ENCODE assay signal across 16 cellular contexts in the genomic region with DNA sequence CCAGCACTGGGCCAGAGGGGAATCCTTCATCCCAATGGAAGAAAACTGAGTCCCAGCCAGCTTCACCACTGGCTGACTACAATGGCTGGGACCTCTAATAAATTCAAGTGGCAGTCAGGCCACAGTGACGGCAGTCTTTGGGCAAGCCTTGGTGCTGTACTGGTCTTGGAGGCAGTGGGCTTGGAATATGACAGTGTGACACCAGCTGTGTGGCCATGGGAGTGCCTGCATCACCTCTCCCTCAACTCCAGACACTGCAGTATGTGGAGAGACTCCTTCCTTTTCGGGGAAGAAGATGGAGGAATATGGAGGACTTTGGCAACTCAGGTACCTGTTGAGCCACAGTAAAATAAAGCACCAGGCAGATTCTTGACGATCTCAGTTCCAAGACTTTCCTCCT. TPM values are rescaled to one million over a fixed set of nuclear protein-coding genes. Genes with fewer than 3 reads are reported as not detected.
DNase-seq lines count a peak whose midpoint lies in the region; ATAC-seq, FAIRE-seq and TF ChIP-seq lines count a peak whose summit lies in the region.
"Had no signal": no experiment of that assay in that cellular context is flagged by ENCODE, and none has a peak within 500 bp of the region (broad histone marks: within the 10 kb centered on the region; RNA-seq: fewer than 3 reads in every experiment).

No MANE protein-coding gene starts in this region.

- no peak for FAIRE-seq in K562 (lab: Jason Lieb, UNC)

- RAD21 ChIA-PET in HCT116 (lab: Charles Lee; ENCODE audit: low non-redundant PET in 1 of 2, low total read pairs in 2 of 2, uncharacterized antibody in 2 of 2, unreplicated experiment in 2 of 2) = interaction anchor here in 1 of 2 experiments (0.7 kb wide), 1 partner anchor 92 kb away, joined by 3 read pairs; no protein-coding TSS in a partner anchor

- WGBS in K562 (ENCODE audit: insufficient coverage, low coverage, missing lambda C conversion rate) = 5% methylated on average over 3 of the region's 3 CpGs
- whole genome bisulfite sequencing in aorta, 2 donors = 79 to 81% methylated on average over 3 of the region's 3 CpGs

- no TSS peak for BruUV-seq in HCT116 (replicated peaks; lab: Mats Ljungman, UMichigan)
- no TSS peak for BruUV-seq in K562 (replicated peaks; lab: Mats Ljungman, UMichigan)

- TF ChIP-seq RAD21 in HCT116 (IDR thresholded peaks at IDR 0.05; ENCODE audit: low read depth) = no peak
- no peak for TF ChIP-seq RAD21 in K562 (CRISPR knock-in tag; conservative IDR thresholded peaks at IDR 0.05 in 1 of 2, IDR thresholded peaks at IDR 0.05 in 1 of 2)

- H3K27me3 ChIP-seq in HCT116 (ENCODE audit: insufficient read depth, low read length) (no peaks in the 10 kb centered on the region), K562 (ENCODE audit: control insufficient read depth in 2 of 2, insufficient read depth in 2 of 2, low read length in 2 of 2) (no peaks in the 10 kb centered on the region; a peak in 1 of 5 replicates), aorta (ENCODE audit: control insufficient read depth in 1 of 2, insufficient read depth in 2 of 2, low read length in 1 of 2) (no peaks in the 10 kb centered on the region)
- H3K27me3 ChIP-seq: BLaER1, Peyer's patch had no signal

- DNase-seq in HCT116 (ENCODE audit: low read depth, low spot score) = no peak
- no peak for DNase-seq in K562 (ENCODE audit: extremely low read depth in 1 of 4, low spot score in 3 of 4)
- DNase-seq in mucosa of descending colon = no peak
- DNase-seq in aorta = no peak
- no peak for DNase-seq in NCI-H2029 treated with DMSO at 0.1 percent for 48 hours (lab: John Stamatoyannopoulos, UW)
- no peak for DNase-seq in NCI-H446 (lab: John Stamatoyannopoulos, UW)
- DNase-seq in NCI-H2107 treated with DMSO at 0.1 percent for 48 hours (lab: John Stamatoyannopoulos, UW; ENCODE audit: unreplicated experiment) = no peak
- DNase-seq: DMS 273 treated with DMSO at 0.1 percent for 48 hours; NCI-H1048; NCI-H1417 treated with DMSO at 0.1 percent for 48 hours; NCI-H187; NK-92 treated with Interleukin-12 subunit alpha and Interleukin-12 subunit beta, amount 100 ng/mL, for 24 hours had no signal

- H3K27ac ChIP-seq in HCT116 (ENCODE audit: low read depth, low read length) = no peak overlapping the region
- no peak overlapping the region for H3K27ac ChIP-seq in K562 (ENCODE audit: extremely low read depth, low read depth, low read length)
- no peak overlapping the region for H3K27ac ChIP-seq in aorta (ENCODE audit: low read depth in 1 of 2, low read length in 2 of 2)
- H3K27ac ChIP-seq: BLaER1, Peyer's patch had no signal

- H3K36me3 ChIP-seq in HCT116 (ENCODE audit: control insufficient read depth in 1 of 2, insufficient read depth in 2 of 2, low read length in 2 of 2) = no peaks in the 10 kb centered on the region
- H3K36me3 ChIP-seq in K562 (ENCODE audit: control insufficient read depth, insufficient read depth, low read length) = no peaks in the 10 kb centered on the region
- H3K36me3 ChIP-seq in mucosa of descending colon (ENCODE audit: low read depth) = no peaks in the 10 kb centered on the region
- no peaks in the 10 kb centered on the region for H3K36me3 ChIP-seq in aorta (ENCODE audit: control insufficient read depth in 1 of 2, insufficient read depth in 2 of 2, low read length in 1 of 2)
- H3K36me3 ChIP-seq: BLaER1, Peyer's patch had no signal

- no peaks in the 10 kb centered on the region for H3K9me3 ChIP-seq in HCT116 (ENCODE audit: control insufficient read depth in 1 of 2, insufficient read depth in 1 of 2, low read depth in 1 of 2, low read length in 2 of 2)
- no peaks in the 10 kb centered on the region for H3K9me3 ChIP-seq in K562 (replicated peaks; ENCODE audit: control insufficient read depth, insufficient read depth, low read depth, low read length)
- no peaks in the 10 kb centered on the region for H3K9me3 ChIP-seq in mucosa of descending colon
- peaks cover 1% of the 10 kb centered on the region for H3K9me3 ChIP-seq in aorta (ENCODE audit: control insufficient read depth, low read length)
- H3K9me3 ChIP-seq: BLaER1, Caco-2, Peyer's patch had no signal

- 0 out of 2 replicates have a peak, but pooled peaks have one; percentile 25 for ATAC-seq in HCT116
- peak; percentile 29; the same call in 1 of the 3 replicates for ATAC-seq in K562
- ATAC-seq in mucosa of descending colon = peak; percentile 17
- peak; percentile 19 for ATAC-seq in aorta (ENCODE audit: low FRiP score)

- H3K4me3 ChIP-seq in HCT116 (replicated peaks in 1 of 2; ENCODE audit: low read depth in 1 of 2, low read length in 2 of 2) (no peak overlapping the region), K562 (no peak overlapping the region), mucosa of descending colon (no peak overlapping the region), aorta (ENCODE audit: low read length in 2 of 2) (no peak overlapping the region)
- H3K4me3 ChIP-seq: BLaER1, Peyer's patch had no signal

- no peaks in the 10 kb centered on the region for H3K9me1 ChIP-seq in K562 (ENCODE audit: control insufficient read depth, insufficient read depth, low read length)

- TF ChIP-seq POLR2A in HCT116 (IDR thresholded peaks at IDR 0.05; ENCODE audit: borderline replicate concordance, extremely low read depth, insufficient read depth, insufficient read length) (no peak), K562 (conservative IDR thresholded peaks at IDR 0.05) (no peak)

- CTCF ChIA-PET in HCT116 (lab: Charles Lee) = interaction anchor here (0.7 kb wide), 1 partner anchor 240 kb away, joined by 3 read pairs; no protein-coding TSS in a partner anchor
- CTCF ChIA-PET in K562 (lab: Yijun Ruan, JAX; ENCODE audit: low intra/inter-chr PET ratio) = interaction anchor here (0.8 to 2.8 kb wide), 2 partner anchors 20 to 240 kb away, joined by 3 to 42 read pairs; no protein-coding TSS in a partner anchor

- no peaks in the 10 kb centered on the region for H3K9me2 ChIP-seq in HCT116 (ENCODE audit: insufficient read depth)

- H3K4me1 ChIP-seq in HCT116 (ENCODE audit: control insufficient read depth in 1 of 2, insufficient read depth in 2 of 2, low read length in 2 of 2) (no peaks in the 10 kb centered on the region), K562 (replicated peaks in 1 of 2; ENCODE audit: control insufficient read depth in 2 of 2, insufficient read depth in 2 of 2, low read length in 2 of 2) (no peaks in the 10 kb centered on the region), mucosa of descending colon (ENCODE audit: low read depth) (no peaks in the 10 kb centered on the region), aorta (ENCODE audit: control insufficient read depth in 1 of 2, insufficient read depth in 2 of 2, low read length in 2 of 2) (no peaks in the 10 kb centered on the region)
- H3K4me1 ChIP-seq: BLaER1, Caco-2, Peyer's patch had no signal

- H3K79me2 ChIP-seq in HCT116 (ENCODE audit: insufficient read depth, low read length) (no peaks in the 10 kb centered on the region), K562 (ENCODE audit: control insufficient read depth, insufficient read depth, low read length) (no peaks in the 10 kb centered on the region)

- H4K20me1 ChIP-seq in HCT116 (ENCODE audit: insufficient read depth) (no peaks in the 10 kb centered on the region), K562 (replicated peaks; ENCODE audit: control insufficient read depth, insufficient read depth, low read length) (no peaks in the 10 kb centered on the region)
- H4K20me1 ChIP-seq: BLaER1 had no signal

- no peak overlapping the region for H2AFZ ChIP-seq in HCT116 (ENCODE audit: low read depth, low read length, poor library complexity, severe bottlenecking)
- no peak overlapping the region for H2AFZ ChIP-seq in K562 (ENCODE audit: low read depth, low read length)

- POLR2A ChIA-PET in HCT116 (lab: Charles Lee) (no interaction called here), K562 (lab: Yijun Ruan, JAX) (no interaction called here)

- no peak overlapping the region for H3K9ac ChIP-seq in HCT116 (ENCODE audit: low read length)
- peak overlapping the region in 1 of 2 experiments; percentile 17; a peak in 1 of 4 replicates for H3K9ac ChIP-seq in K562 (ENCODE audit: insufficient read depth in 1 of 2, low read depth in 2 of 2, low read length in 2 of 2)
- H3K9ac ChIP-seq: BLaER1 had no signal

- intact Hi-C loops in HCT116 (cut with micrococcal nuclease) (loop anchor here (1.0 to 5.0 kb wide), 5 partner anchors 86 to 318 kb away; no protein-coding TSS in a partner anchor), K562 (cut with micrococcal nuclease) (loop anchor here (1.0 to 5.0 kb wide), 4 partner anchors 85 to 241 kb away; no protein-coding TSS in a partner anchor), mucosa of descending colon (cut with DNase I, micrococcal nuclease) (loop anchor here in 1 of 2 donors (2.0 kb wide), 1 partner anchor 241 kb away; no protein-coding TSS in a partner anchor), aorta (cut with DNase I) (no loop called here)

- TF ChIP-seq CTCF in HCT116 (IDR thresholded peaks at IDR 0.05 in 2 of 3, conservative IDR thresholded peaks at IDR 0.05 in 1 of 3; ENCODE audit: borderline replicate concordance in 1 of 3, insufficient read depth in 1 of 3, low read depth in 2 of 3, low read length in 2 of 3) (no peak), K562 (IDR thresholded peaks at IDR 0.05 in 2 of 3, conservative IDR thresholded peaks at IDR 0.05 in 1 of 3; ENCODE audit: insufficient read depth in 2 of 3, low read depth in 1 of 3, low read length in 3 of 3) (no peak), mucosa of descending colon (IDR thresholded peaks at IDR 0.05) (no peak)

- TF ChIP-seq EP300 in K562 (IDR thresholded peaks at IDR 0.05; ENCODE audit: low read length) = no peak

- no peak overlapping the region for H3K4me2 ChIP-seq in HCT116 (ENCODE audit: low read length)
- no peak overlapping the region for H3K4me2 ChIP-seq in K562 (ENCODE audit: insufficient read depth, low read length)
- H3K4me2 ChIP-seq: BLaER1 had no signal

- in situ Hi-C loops in K562 (cut with MboI) = loop anchor here (5.0 kb wide), 1 partner anchor 238 kb away; no protein-coding TSS in a partner anchor

RNA-seq across cellular contexts. Expression of gene CD163L1, which starts 16.0 kb away (rescaled TPM):
- total RNA-seq in HCT116 (2021; ENCODE audit: unreplicated experiment) (27.0 TPM), K562 (2014; rRNA removed) (0.53 and 2.0 TPM in 2 replicates), K562 (2014; rRNA removed; fragmentation: Illumina TruSeq; extraction: Trizol) (2.1 and 3.2 TPM in 2 replicates), K562 (2015; rRNA removed; fragmentation: Illumina TruSeq; extraction: Trizol) (1.5 and 2.6 TPM in 2 replicates), K562 (2021) (1.2 and 1.3 TPM in 2 replicates), mucosa of descending colon (10 to 100 TPM in 2 of 3 donors, 1 to 10 TPM in 1; 9.5 to 33.5 (median 12.6) TPM), aorta (10 to 100 TPM; 10.2 to 39.8 TPM)
- 9.7 and 13.5 TPM in 2 replicates for polyA plus RNA-seq in HCT116 (2012)
- 0.72 and 0.99 TPM in 2 replicates for total RNA-seq in K562 (2011; cell fraction: chromatin; rRNA removed; ENCODE audit: low replicate concordance)
- not detected in 2 replicates for total RNA-seq in K562 (2011; cell fraction: nucleolus; rRNA removed)
- total RNA-seq in K562 (2011; cell fraction: nucleoplasm; rRNA removed) = 0.51 TPM in 1 of 2 replicates, not detected in the other
- polyA plus RNA-seq in K562 (2011; rRNA removed) (0.39 and 0.72 TPM in 2 replicates), K562 (2014; fragmentation: Illumina TruSeq; extraction: Trizol) (1.1 and 1.5 TPM in 2 replicates), K562 (2014; fragmentation: Nextera tagmentation; extraction: Ambion mirVana) (1 to 10 TPM; 5.1 to 9.2 TPM), K562 (2014; rRNA removed) (0.54 and 2.5 TPM in 2 replicates), aorta (1 to 10 TPM; 1.2 to 4.5 TPM)
- polyA plus RNA-seq in K562 (2011; cell fraction: cytosol; rRNA removed) = 0.30 and 0.31 TPM in 2 replicates
- polyA plus RNA-seq in K562 (2011; cell fraction: nucleus; rRNA removed) = 0.16 and 2.0 TPM in 2 replicates
- 1.2 and 4.5 TPM in 2 replicates for polyA plus RNA-seq in K562 (2012)
- 1.5 and 3.8 TPM in 2 replicates for polyA minus RNA-seq in K562 (2011; rRNA and poly(A)+ RNA removed)
- not detected in 2 replicates for polyA minus RNA-seq in K562 (2011; cell fraction: cytosol; rRNA and poly(A)+ RNA removed)
- polyA minus RNA-seq in K562 (2011; cell fraction: nucleus; rRNA and poly(A)+ RNA removed) = 2.1 TPM in 1 of 2 replicates, not detected in the other
- polyA plus RNA-seq: CD4-positive, alpha-beta memory T cell had no signal

RNA-seq across cellular contexts. Expression of gene CD163, which starts 43.6 kb away (rescaled TPM):
- total RNA-seq in HCT116 (2021; ENCODE audit: unreplicated experiment) (1.4 TPM), K562 (2014; rRNA removed) (not detected in 2 replicates), K562 (2014; rRNA removed; fragmentation: Illumina TruSeq; extraction: Trizol) (0.03 TPM in 1 of 2 replicates, not detected in the other), K562 (2015; rRNA removed; fragmentation: Illumina TruSeq; extraction: Trizol) (not detected in 2 replicates), K562 (2021) (0.51 and 0.62 TPM in 2 replicates), mucosa of descending colon (100 to 1,000 TPM in 2 of 3 donors, 1 to 10 TPM in 1; 7.6 to 168 (median 153) TPM), aorta (100 to 1,000 TPM; 229 to 308 TPM)
- polyA plus RNA-seq in HCT116 (2012) = not detected in 2 replicates
- total RNA-seq in K562 (2011; cell fraction: chromatin; rRNA removed; ENCODE audit: low replicate concordance) = not detected in 2 replicates
- not detected in 2 replicates for total RNA-seq in K562 (2011; cell fraction: nucleolus; rRNA removed)
- total RNA-seq in K562 (2011; cell fraction: nucleoplasm; rRNA removed) = not detected in 2 replicates
- polyA plus RNA-seq in K562 (2011; rRNA removed) (0.04 TPM in 1 of 2 replicates, not detected in the other), K562 (2014; fragmentation: Illumina TruSeq; extraction: Trizol) (not detected in 2 replicates), K562 (2014; fragmentation: Nextera tagmentation; extraction: Ambion mirVana) (not detected), K562 (2014; rRNA removed) (not detected in 2 replicates), aorta (100 to 1,000 TPM in 1 of 2 donors, 10 to 100 TPM in 1; 22.3 to 137 TPM)
- polyA plus RNA-seq in K562 (2011; cell fraction: cytosol; rRNA removed) = not detected in 2 replicates
- not detected in 2 replicates for polyA plus RNA-seq in K562 (2011; cell fraction: nucleus; rRNA removed)
- not detected in 2 replicates for polyA plus RNA-seq in K562 (2012)
- polyA minus RNA-seq in K562 (2011; rRNA and poly(A)+ RNA removed) = not detected in 2 replicates
- polyA minus RNA-seq in K562 (2011; cell fraction: cytosol; rRNA and poly(A)+ RNA removed) = not detected in 2 replicates
- polyA minus RNA-seq in K562 (2011; cell fraction: nucleus; rRNA and poly(A)+ RNA removed) = not detected in 2 replicates
- polyA plus RNA-seq: CD4-positive, alpha-beta memory T cell had no signal

Comparison
In these comparisons a context has a peak if more than half of its experiments do, and no peak if none do; other contexts are left out.
1. intact Hi-C loops: an anchor here in HCT116 (1.0 to 5.0 kb wide) and K562 (1.0 to 5.0 kb wide); none called in aorta.